In the genomic region with DNA sequence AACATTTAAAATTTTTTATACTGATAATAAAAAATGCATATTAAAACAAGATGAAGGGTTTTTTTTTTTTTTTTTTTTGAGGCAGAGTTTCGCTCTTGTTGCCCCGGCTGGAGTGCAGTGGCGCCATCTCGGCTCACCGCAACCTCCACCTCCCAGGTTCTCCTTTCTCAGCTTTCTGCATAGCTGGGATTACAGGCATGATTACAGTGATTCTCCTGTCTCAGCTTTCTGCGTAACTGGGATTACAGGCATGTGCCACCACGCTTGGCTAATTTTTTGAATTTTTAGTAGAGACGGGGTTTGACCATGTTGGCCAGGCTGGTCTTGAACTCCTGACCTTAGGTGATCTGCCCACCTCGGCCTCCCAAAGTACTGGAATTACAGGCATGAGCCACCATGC, we compare ENCODE assay signal across 10 cellular contexts. TPM values are rescaled to one million over a fixed set of nuclear protein-coding genes. Genes with fewer than 3 reads are reported as not detected.
DNase-seq lines count a peak whose midpoint lies in the region; FAIRE-seq and TF ChIP-seq lines count a peak whose summit lies in the region.
"Not testable (repeated sequence)": the region's sequence is repeated elsewhere in the genome, so short reads cannot be mapped to it uniquely, and the experiment has no call there.
"Had no signal": no experiment of that assay in that cellular context is flagged by ENCODE, and none has a peak within 500 bp of the region (broad histone marks: within the 10 kb centered on the region; RNA-seq: fewer than 3 reads in every experiment).

No MANE protein-coding gene starts in this region.

- not testable (repeated sequence) for H3K79me2 ChIP-seq in OCI-LY3 (ENCODE audit: low read length); trophoblast cell (ENCODE audit: control insufficient read depth, insufficient read depth, low read length, poor library complexity)

- not testable (repeated sequence) for H2BK5ac ChIP-seq in mesenchymal stem cell (ENCODE audit: low read depth, low read length, poor library complexity, severe bottlenecking); trophoblast cell (ENCODE audit: low read depth, low read length, poor library complexity)

- not testable (repeated sequence) for H3K36me3 ChIP-seq in OCI-LY3 (replicated peaks; ENCODE audit: low read depth, low read length); mesenchymal stem cell (ENCODE audit: control insufficient read depth in 1 of 2, insufficient read depth in 2 of 2, low read depth in 1 of 2, low read length in 2 of 2); trophoblast cell (ENCODE audit: control insufficient read depth in 1 of 2, insufficient read depth in 2 of 2, low read length in 2 of 2); spleen

- H4K91ac ChIP-seq in mesenchymal stem cell (ENCODE audit: low read length); trophoblast cell (ENCODE audit: low read depth, low read length): not testable (repeated sequence)

- not testable (repeated sequence) for H3K27me3 Mint-ChIP-seq in nephron progenitor cell (ENCODE audit: low read depth, poor library complexity)

- TF ChIP-seq CTCF in OCI-LY3 (IDR thresholded peaks at IDR 0.05; ENCODE audit: low read depth, low read length); nephron progenitor cell (IDR thresholded peaks at IDR 0.05); spleen (IDR thresholded peaks at IDR 0.05 in 8 of 11, conservative IDR thresholded peaks at IDR 0.05 in 3 of 11): not testable (repeated sequence)

- TF ChIP-seq POLR2A in spleen (IDR thresholded peaks at IDR 0.05): not testable (repeated sequence)

- peaks cover 12% of the 10 kb centered on the region for H3K36me3 Mint-ChIP-seq in nephron progenitor cell (ENCODE audit: low read depth)

- H3K27ac ChIP-seq in OCI-LY3 (ENCODE audit: low read length); trophoblast cell (ENCODE audit: low read depth, low read length): not testable (repeated sequence)
- peak overlapping the region; percentile 67 for H3K27ac ChIP-seq in mesenchymal stem cell (ENCODE audit: low read length, poor library complexity, severe bottlenecking)
- H3K27ac ChIP-seq in spleen: peak overlapping the region in 5 of 8 donors; percentile 6 to 67 (median 40)

- H3K4me2 ChIP-seq in OCI-LY3 (ENCODE audit: low read length): peak overlapping the region; percentile 8; the same call in 1 of the 2 replicates
- not testable (repeated sequence) for H3K4me2 ChIP-seq in mesenchymal stem cell (ENCODE audit: low read length, poor library complexity, severe bottlenecking); trophoblast cell (ENCODE audit: low read length)

- H2AFZ ChIP-seq in OCI-LY3 (ENCODE audit: low read depth, low read length); mesenchymal stem cell (ENCODE audit: low read depth, low read length); trophoblast cell (ENCODE audit: insufficient read depth, low read length, poor library complexity): not testable (repeated sequence)

- not testable (repeated sequence) for H4K12ac ChIP-seq in trophoblast cell (ENCODE audit: low read depth, low read length)

- peak overlapping the region; percentile 19 for H2BK120ac ChIP-seq in mesenchymal stem cell (ENCODE audit: low read depth, low read length)
- H2BK120ac ChIP-seq in trophoblast cell (ENCODE audit: insufficient read depth, low read length, poor library complexity): not testable (repeated sequence)

- H3K79me1 ChIP-seq in mesenchymal stem cell (replicated peaks; ENCODE audit: low read length, poor library complexity, severe bottlenecking); trophoblast cell (ENCODE audit: low read length): not testable (repeated sequence)

- intact Hi-C loops in spleen (cut with DNase I; ENCODE audit: low total_unique reads): not testable (repeated sequence)

- not testable (repeated sequence) for H3K23ac ChIP-seq in mesenchymal stem cell (ENCODE audit: low read length in 2 of 2); trophoblast cell (ENCODE audit: low read length)

- peak overlapping the region in 1 of 2 experiments; percentile 21 for H3K18ac ChIP-seq in mesenchymal stem cell (ENCODE audit: low read depth in 1 of 2, low read length in 2 of 2)
- not testable (repeated sequence) for H3K18ac ChIP-seq in trophoblast cell (ENCODE audit: low read length)

- H4K8ac ChIP-seq in mesenchymal stem cell (ENCODE audit: low read length): peak overlapping the region; percentile 35
- H4K8ac ChIP-seq in trophoblast cell (ENCODE audit: low read depth, low read length): not testable (repeated sequence)

- peaks cover 26% of the 10 kb centered on the region for H3K4me1 ChIP-seq in OCI-LY3 (ENCODE audit: low read length)
- H3K4me1 ChIP-seq in mesenchymal stem cell (ENCODE audit: control insufficient read depth, insufficient read depth, low read depth, low read length); trophoblast cell (ENCODE audit: control insufficient read depth in 1 of 2, insufficient read depth in 2 of 2, low read length in 2 of 2): not testable (repeated sequence)
- peaks cover 0 to 42% (median 9%) of the 10 kb centered on the region in 6 donors for H3K4me1 ChIP-seq in spleen

- not testable (repeated sequence) for H3K4me3 Mint-ChIP-seq in nephron progenitor cell

- not testable (repeated sequence) for H3K14ac ChIP-seq in mesenchymal stem cell (ENCODE audit: low read length in 2 of 2); trophoblast cell (ENCODE audit: low read length)

- WGBS in mesenchymal stem cell: 100% methylated on average over 5 of the region's 9 CpGs
- no CpG with 5 or more reads among the region's 9 CpGs for WGBS in trophoblast cell (ENCODE audit: extremely low coverage, insufficient coverage, insufficient read length)
- WGBS in spleen, 5 donors: 88 to 94% (median 93%) methylated on average over 9 of the region's 9 CpGs

- not testable (repeated sequence) for H2AK5ac ChIP-seq in mesenchymal stem cell (ENCODE audit: low read length, severe bottlenecking); trophoblast cell (ENCODE audit: low read length)

- FAIRE-seq in RCC 7860 (lab: Jason Lieb, UNC): not testable (repeated sequence)

- not testable (repeated sequence) for H3K4me3 ChIP-seq in OCI-LY3 (ENCODE audit: low read length); mesenchymal stem cell (ENCODE audit: insufficient read depth in 1 of 2, low read depth in 1 of 2, low read length in 2 of 2); trophoblast cell (ENCODE audit: low read depth, low read length); spleen

- H2BK12ac ChIP-seq in mesenchymal stem cell (ENCODE audit: low read length in 2 of 2); trophoblast cell (ENCODE audit: low read length): not testable (repeated sequence)

- not testable (repeated sequence) for H3K4ac ChIP-seq in mesenchymal stem cell (ENCODE audit: low read depth in 1 of 2, low read length in 2 of 2); trophoblast cell (ENCODE audit: low read depth, low read length)

- peak overlapping the region; percentile 80 for H3K27ac Mint-ChIP-seq in nephron progenitor cell

- not testable (repeated sequence) for H3K9me3 Mint-ChIP-seq in nephron progenitor cell

- H2BK15ac ChIP-seq in mesenchymal stem cell (ENCODE audit: low read depth, poor library complexity, severe bottlenecking): not testable (repeated sequence)

- not testable (repeated sequence) for H4K20me1 ChIP-seq in OCI-LY3 (ENCODE audit: insufficient read depth, low read length)

- not testable (repeated sequence) for H3K9me3 ChIP-seq in OCI-LY3 (ENCODE audit: insufficient read depth, low read length); mesenchymal stem cell (ENCODE audit: control insufficient read depth, low read length); trophoblast cell (ENCODE audit: insufficient read depth, low read depth, low read length); spleen

- H3K9ac ChIP-seq in OCI-LY3 (ENCODE audit: low read length); mesenchymal stem cell (ENCODE audit: low read length); trophoblast cell (ENCODE audit: low read length): not testable (repeated sequence)

- H3K27me3 ChIP-seq in OCI-LY3 (ENCODE audit: low read depth, low read length); mesenchymal stem cell (ENCODE audit: control insufficient read depth in 1 of 2, insufficient read depth in 1 of 2, low read length in 2 of 2); trophoblast cell (ENCODE audit: insufficient read depth, low read length); spleen (replicated peaks in 1 of 7): not testable (repeated sequence)

- peaks cover 74% of the 10 kb centered on the region for H3K4me1 Mint-ChIP-seq in nephron progenitor cell

- DNase-seq in RCC 7860 (ENCODE audit: low spot score) (peak; percentile 61), glomerular visceral epithelial cell (ENCODE audit: extremely low spot score) (peak; percentile 89), trophoblast cell (peak; percentile 50 to 80)
- DNase-seq in mesenchymal stem cell, nephron progenitor cell, spleen: not testable (repeated sequence)

RNA-seq across cellular contexts. Expression of gene P3H2, which starts 48.8 kb away (rescaled TPM):
- polyA plus RNA-seq in mesenchymal stem cell (2013, experiment 1 of 2): 43.0 TPM
- polyA plus RNA-seq in mesenchymal stem cell (2013, experiment 2 of 2): 45.7 TPM
- polyA plus RNA-seq in trophoblast cell (2013): 13.8 and 14.4 TPM in 2 replicates
- 100 to 1,000 TPM in 4 of 7 donors, 10 to 100 TPM in 3; 70.3 to 155 (median 102) TPM for total RNA-seq in spleen
- polyA plus RNA-seq in spleen: 10 to 100 TPM in 2 of 3 donors, 1 to 10 TPM in 1; 7.7 to 18.6 (median 10.4) TPM
- total RNA-seq: CD4-positive, alpha-beta memory T cell; CD4-positive, CD25-positive, alpha-beta regulatory T cell; CD8-positive, alpha-beta memory T cell had no signal
- polyA plus RNA-seq: CD4-positive, alpha-beta memory T cell; CD4-positive, CD25-positive, alpha-beta regulatory T cell; CD8-positive, alpha-beta memory T cell had no signal
